ENCODE assay signal across 13 cellular contexts in genomic region chr2:237495521-237496117, GRCh38. TPM values are rescaled to one million over a fixed set of nuclear protein-coding genes. Genes with fewer than 3 reads are reported as not detected.
"Had no signal": no experiment of that assay in that cellular context is flagged by ENCODE, and none has a peak within 500 bp of the region (broad histone marks: within the 10 kb centered on the region; RNA-seq: fewer than 3 reads in every experiment).

No MANE protein-coding gene starts in this region.

- H3K27ac ChIP-seq: left ventricle myocardium inferior, testis had no signal

- FAIRE-seq: frontal cortex, urothelium cell line had no signal

- H3K4me3 ChIP-seq: left ventricle myocardium inferior, testis had no signal

- H3K27me3 ChIP-seq: testis had no signal

- ATAC-seq: right cardiac atrium had no signal

- H3K9me3 ChIP-seq: testis had no signal

- DNase-seq: activated CD4-positive, alpha-beta T cell treated with anti-CD3 and anti-CD28 coated beads for 4 hours; activated naive CD4-positive, alpha-beta T cell treated with anti-CD3 and anti-CD28 coated beads for 36 hours; effector memory CD4-positive, alpha-beta T cell; islet precursor cell; left ventricle myocardium inferior; right cardiac atrium; stimulated activated naive CD4-positive, alpha-beta T cell; SW 1271; T-helper 9 cell; testis had no signal

RNA-seq across cellular contexts. Expression of gene MLPH, which starts 8.6 kb away (rescaled TPM):
- total RNA-seq: activated naive CD4-positive, alpha-beta T cell treated with anti-CD3 and anti-CD28 coated beads for 36 hours; activated T-helper 1 cell treated with anti-CD3 and anti-CD28 coated beads, Interleukin-12 subunit alpha, Interleukin-12 subunit beta, Interleukin-2, Interleukin-4 antibody, amounts not matched to agents 30 ng/mL and 10 ng/mL and 1 ng/mL, durations not matched to agents 14 hours and 24 hours and 36 hours had no signal
